8 cellular contexts compared by ENCODE assay signal in genomic region chr12:2891240-2892053, GRCh38. TPM values are rescaled to one million over a fixed set of nuclear protein-coding genes. Genes with fewer than 3 reads are reported as not detected.
A peak's percentile ranks its signal among the peaks of the same experiment; 100 is the strongest.
DNase-seq lines count a peak whose midpoint lies in the region; ATAC-seq and TF ChIP-seq lines count a peak whose summit lies in the region.

No MANE protein-coding gene starts in this region.

- H3K4me1 ChIP-seq in osteoblast (ENCODE audit: insufficient read depth, low read length) = peaks cover 33% of the 10 kb centered on the region

- H3K9me3 Mint-ChIP-seq in activated naive CD8-positive, alpha-beta T cell treated with anti-CD3 and anti-CD28 coated beads, Interleukin-2, amount 10 ng/mL, durations not matched to agents 7 days and 5 days = no peaks in the 10 kb centered on the region

- H4K20me1 ChIP-seq in osteoblast (ENCODE audit: insufficient read depth, low read length) = peaks cover 28% of the 10 kb centered on the region

- H3K4me3 Mint-ChIP-seq in activated naive CD8-positive, alpha-beta T cell treated with anti-CD3 and anti-CD28 coated beads, Interleukin-2, amount 10 ng/mL, durations not matched to agents 7 days and 5 days = peak overlapping the region; percentile 96

- peaks cover 25% of the 10 kb centered on the region for H3K36me3 ChIP-seq in osteoblast (ENCODE audit: insufficient read depth, low read length)

- H3K27ac Mint-ChIP-seq in activated naive CD8-positive, alpha-beta T cell treated with anti-CD3 and anti-CD28 coated beads, Interleukin-2, amount 10 ng/mL, durations not matched to agents 7 days and 5 days = no peak overlapping the region

- H2AFZ ChIP-seq in osteoblast (ENCODE audit: low read length) = peak overlapping the region; percentile 95

- H3K79me2 ChIP-seq in osteoblast (ENCODE audit: insufficient read depth, low read length) = peaks cover 58% of the 10 kb centered on the region

- H3K4me3 ChIP-seq in GM12864 (ENCODE audit: low read depth, low read length) = peak overlapping the region; percentile 81
- H3K4me3 ChIP-seq in osteoblast (ENCODE audit: insufficient read depth, low read length) = peak overlapping the region; percentile 99

- peaks cover 24% of the 10 kb centered on the region for H3K4me1 Mint-ChIP-seq in activated naive CD8-positive, alpha-beta T cell treated with anti-CD3 and anti-CD28 coated beads, Interleukin-2, amount 10 ng/mL, durations not matched to agents 7 days and 5 days

- no peaks in the 10 kb centered on the region for H3K27me3 Mint-ChIP-seq in activated naive CD8-positive, alpha-beta T cell treated with anti-CD3 and anti-CD28 coated beads, Interleukin-2, amount 10 ng/mL, durations not matched to agents 7 days and 5 days

- peak overlapping the region; percentile 97 for H3K4me2 ChIP-seq in osteoblast (ENCODE audit: insufficient read depth, low read length)

- intact Hi-C loops in Right ventricle myocardium superior (cut with DNase I) = no loop called here

- peaks cover 8% of the 10 kb centered on the region for H3K36me3 Mint-ChIP-seq in activated naive CD8-positive, alpha-beta T cell treated with anti-CD3 and anti-CD28 coated beads, Interleukin-2, amount 10 ng/mL, durations not matched to agents 7 days and 5 days

- DNase-seq in GM12864 (ENCODE audit: low read depth) = no peak
- peak; percentile 7 for DNase-seq in NCI-H460 (ENCODE audit: extremely low read depth, low read depth)
- DNase-seq in activated naive CD8-positive, alpha-beta T cell treated with anti-CD3 and anti-CD28 coated beads, Interleukin-2, amount 10 ng/mL, durations not matched to agents 7 days and 5 days = no peak
- peak; percentile 71 for DNase-seq in Right ventricle myocardium superior
- peak; percentile 75 for DNase-seq in osteoblast (ENCODE audit: insufficient read length, low spot score, missing footprints)
- no peak for DNase-seq in NOMO-1 (lab: John Stamatoyannopoulos, UW; ENCODE audit: unreplicated experiment in 2 of 2)
- no peak for DNase-seq in SKM-1 (lab: John Stamatoyannopoulos, UW; ENCODE audit: unreplicated experiment)

- no peak for TF ChIP-seq CTCF in GM12864 (IDR thresholded peaks at IDR 0.05; ENCODE audit: low read depth, low read length, missing control alignments)
- TF ChIP-seq CTCF in osteoblast (IDR thresholded peaks at IDR 0.05; ENCODE audit: extremely low read depth, low read depth, low read length) = no peak

- no peaks in the 10 kb centered on the region for H3K27me3 ChIP-seq in osteoblast (ENCODE audit: insufficient read depth, low read length)

- POLR2A ChIA-PET in activated naive CD8-positive, alpha-beta T cell treated with anti-CD3 and anti-CD28 coated beads, Interleukin-2, amount 10 ng/mL, durations not matched to agents 7 days and 5 days (lab: Charles Lee) = interaction anchor here (0.6 to 2.1 kb wide), 5 partner anchors 12 to 91 kb away, joined by 3 to 18 read pairs (median 3); partner anchors contain the start of genes FOXM1 and RHNO1

- H3K9me3 ChIP-seq in osteoblast (ENCODE audit: low read depth, low read length) = no peaks in the 10 kb centered on the region

- ATAC-seq in HG02642 (IDR thresholded peaks at IDR 0.05; ENCODE audit: poor library complexity, unreplicated experiment) (peak; percentile 19), Right ventricle myocardium superior (ENCODE audit: poor library complexity) (peak; percentile 45)
- peak; percentile 6 for ATAC-seq in activated naive CD8-positive, alpha-beta T cell treated with anti-CD3 and anti-CD28 coated beads, Interleukin-2, amount 10 ng/mL, durations not matched to agents 7 days and 5 days (ENCODE audit: low read depth)

- H3K27ac ChIP-seq in osteoblast (ENCODE audit: low read depth, low read length) = peak overlapping the region; percentile 92

RNA-seq across cellular contexts. Expression of gene TULP3, which starts 0.8 kb away (rescaled TPM):
- total RNA-seq in NCI-H460 (2014; rRNA removed; shearing (Covaris generic)) = 15.2 and 17.6 TPM in 2 replicates
- polyA plus RNA-seq in NCI-H460 (2014; cell fraction: nucleus; rRNA removed) = 7.8 and 11.0 TPM in 2 replicates
- total RNA-seq in activated naive CD8-positive, alpha-beta T cell treated with anti-CD3 and anti-CD28 coated beads, Interleukin-2, amount 10 ng/mL, durations not matched to agents 7 days and 5 days = 1 to 10 TPM; 8.1 TPM
- total RNA-seq in Right ventricle myocardium superior (4.6 TPM), osteoblast (39.8 and 43.4 TPM in 2 replicates)

RNA-seq across cellular contexts. Expression of gene RHNO1, which starts 14.4 kb away (rescaled TPM):
- total RNA-seq in NCI-H460 (2014; rRNA removed; shearing (Covaris generic)) = 39.5 and 41.2 TPM in 2 replicates
- 20.7 and 21.5 TPM in 2 replicates for polyA plus RNA-seq in NCI-H460 (2014; cell fraction: nucleus; rRNA removed)
- total RNA-seq in activated naive CD8-positive, alpha-beta T cell treated with anti-CD3 and anti-CD28 coated beads, Interleukin-2, amount 10 ng/mL, durations not matched to agents 7 days and 5 days = 10 to 100 TPM; 50.3 to 53.8 TPM
- total RNA-seq in Right ventricle myocardium superior (3.3 TPM), osteoblast (27.1 and 28.6 TPM in 2 replicates)

RNA-seq across cellular contexts. Expression of gene FOXM1, which starts 14.5 kb away (rescaled TPM):
- 23.8 and 28.1 TPM in 2 replicates for total RNA-seq in NCI-H460 (2014; rRNA removed; shearing (Covaris generic))
- polyA plus RNA-seq in NCI-H460 (2014; cell fraction: nucleus; rRNA removed) = 20.2 and 24.4 TPM in 2 replicates
- total RNA-seq in activated naive CD8-positive, alpha-beta T cell treated with anti-CD3 and anti-CD28 coated beads, Interleukin-2, amount 10 ng/mL, durations not matched to agents 7 days and 5 days = 10 to 100 TPM; 73.9 to 86.9 TPM
- total RNA-seq in Right ventricle myocardium superior (1.5 TPM), osteoblast (3.3 and 4.7 TPM in 2 replicates)

RNA-seq across cellular contexts. Expression of gene TEX52, which starts 34.6 kb away (rescaled TPM):
- total RNA-seq in NCI-H460 (2014; rRNA removed; shearing (Covaris generic)) = not detected in 2 replicates
- not detected in 2 replicates for polyA plus RNA-seq in NCI-H460 (2014; cell fraction: nucleus; rRNA removed)
- under 1 TPM in 1 of 2 experiments, not detected in 1; 0.34 TPM for total RNA-seq in activated naive CD8-positive, alpha-beta T cell treated with anti-CD3 and anti-CD28 coated beads, Interleukin-2, amount 10 ng/mL, durations not matched to agents 7 days and 5 days
- total RNA-seq in Right ventricle myocardium superior (not detected), osteoblast (not detected in 2 replicates)

RNA-seq across cellular contexts. Expression of gene NRIP2, which starts 56.6 kb away (rescaled TPM):
- not detected in 2 replicates for total RNA-seq in NCI-H460 (2014; rRNA removed; shearing (Covaris generic))
- not detected in 2 replicates for polyA plus RNA-seq in NCI-H460 (2014; cell fraction: nucleus; rRNA removed)
- total RNA-seq in activated naive CD8-positive, alpha-beta T cell treated with anti-CD3 and anti-CD28 coated beads, Interleukin-2, amount 10 ng/mL, durations not matched to agents 7 days and 5 days = not detected
- total RNA-seq in Right ventricle myocardium superior (2.0 TPM), osteoblast (0.59 TPM in 1 of 2 replicates, not detected in the other)

Comparison
In these comparisons a context has a peak if more than half of its experiments do, and no peak if none do; other contexts are left out.
1. DNase-seq: peak in NCI-H460 (single experiment), Right ventricle myocardium superior (single experiment) and osteoblast (single experiment); none in GM12864 (single experiment), activated naive CD8-positive, alpha-beta T cell treated with anti-CD3 and anti-CD28 coated beads, Interleukin-2, amount 10 ng/mL, durations not matched to agents 7 days and 5 days (single experiment), NOMO-1 (0 of 2) and SKM-1 (single experiment).
2. Peak in every context shown above with its lines, with median percentiles within 50 percentile points of each other: ATAC-seq.